Comparison of ENCODE assay signal across 27 cellular contexts in genomic region chr7:143913945-143914615, GRCh38. TPM values are rescaled to one million over a fixed set of nuclear protein-coding genes. Genes with fewer than 3 reads are reported as not detected.
"Had no signal": no experiment of that assay in that cellular context is flagged by ENCODE, and none has a peak within 500 bp of the region (broad histone marks: within the 10 kb centered on the region; RNA-seq: fewer than 3 reads in every experiment).

No MANE protein-coding gene starts in this region.

- H3K4me3 ChIP-seq: esophagus squamous epithelium, psoas muscle, spleen, suprapubic skin, thyroid gland, upper lobe of right lung, vagina had no signal

- H3K4me3 Mint-ChIP-seq: naive thymus-derived CD4-positive, alpha-beta T cell; nephron progenitor cell; stimulated activated naive B cell treated with anti-CD40 and anti-IgM and Interleukin-4, amounts not matched to agents 10 μg/mL and 1 μg/mL and 100 μg/mL, for 72 hours had no signal

- H3K9ac ChIP-seq: parathyroid adenoma had no signal

- H3K36me3 Mint-ChIP-seq: naive thymus-derived CD4-positive, alpha-beta T cell; stimulated activated naive B cell treated with anti-CD40 and anti-IgM and Interleukin-4, amounts not matched to agents 10 μg/mL and 1 μg/mL and 100 μg/mL, for 72 hours had no signal

- H3K27me3 ChIP-seq: esophagus squamous epithelium, spleen, suprapubic skin, thyroid gland, upper lobe of right lung, vagina had no signal

- DNase-seq: dermis blood vessel endothelial cell; esophagus squamous epithelium; foreskin fibroblast; left colon; mammary epithelial cell; naive thymus-derived CD4-positive, alpha-beta T cell; nephron progenitor cell; psoas muscle; retina; spleen; stimulated activated CD4-positive, alpha-beta T cell treated with anti-CD3 and anti-CD28 coated beads, Interleukin-15, amount 100 ng/mL, for 24 hours; stimulated activated CD4-positive, alpha-beta T cell treated with anti-CD3 and anti-CD28 coated beads, Interleukin-1b, Interleukin-23, amount 100 ng/mL, for 48 hours; stimulated activated CD4-positive, alpha-beta T cell treated with anti-CD3 and anti-CD28 coated beads, Interleukin-4, amount 100 ng/mL, for 24 hours; stimulated activated naive B cell treated with anti-CD40 and anti-IgM and Interleukin-4, amounts not matched to agents 10 μg/mL and 1 μg/mL and 100 μg/mL, for 72 hours; thyroid gland; upper lobe of right lung had no signal

- H3K27ac ChIP-seq: esophagus squamous epithelium, parathyroid adenoma, psoas muscle, spleen, suprapubic skin, thyroid gland, upper lobe of right lung, vagina had no signal

- H3K27ac Mint-ChIP-seq: naive thymus-derived CD4-positive, alpha-beta T cell; nephron progenitor cell; stimulated activated naive B cell treated with anti-CD40 and anti-IgM and Interleukin-4, amounts not matched to agents 10 μg/mL and 1 μg/mL and 100 μg/mL, for 72 hours had no signal

- H3K4me1 Mint-ChIP-seq: naive thymus-derived CD4-positive, alpha-beta T cell; stimulated activated naive B cell treated with anti-CD40 and anti-IgM and Interleukin-4, amounts not matched to agents 10 μg/mL and 1 μg/mL and 100 μg/mL, for 72 hours had no signal

- H3K4me1 ChIP-seq: parathyroid adenoma, psoas muscle, spleen, suprapubic skin, thyroid gland, upper lobe of right lung, vagina had no signal

- ATAC-seq: left colon; naive thymus-derived CD4-positive, alpha-beta T cell; psoas muscle; sciatic nerve; stimulated activated naive B cell treated with anti-CD40 and anti-IgM and Interleukin-4, amounts not matched to agents 10 μg/mL and 1 μg/mL and 100 μg/mL, for 72 hours; upper lobe of right lung had no signal

- H3K9me3 Mint-ChIP-seq: naive thymus-derived CD4-positive, alpha-beta T cell; stimulated activated naive B cell treated with anti-CD40 and anti-IgM and Interleukin-4, amounts not matched to agents 10 μg/mL and 1 μg/mL and 100 μg/mL, for 72 hours had no signal

- H3K9me3 ChIP-seq: esophagus squamous epithelium, psoas muscle, spleen, suprapubic skin, thyroid gland, upper lobe of right lung, vagina had no signal

- H3K36me3 ChIP-seq: esophagus squamous epithelium, spleen, suprapubic skin, thyroid gland, upper lobe of right lung, vagina had no signal

RNA-seq across cellular contexts. Expression of gene OR2F2, which starts 21.0 kb away (rescaled TPM):
- total RNA-seq: dermis blood vessel endothelial cell; epithelial cell of proximal tubule; esophagus squamous epithelium; kidney epithelial cell; left colon; lower leg skin; mesenteric fat pad; mononuclear cell; naive thymus-derived CD4-positive, alpha-beta T cell; omental fat pad; psoas muscle; sciatic nerve; skeletal muscle tissue; spleen; suprapubic skin; thyroid gland; upper lobe of right lung; vagina had no signal
- polyA plus RNA-seq: mammary epithelial cell; naive thymus-derived CD4-positive, alpha-beta T cell; psoas muscle; spleen had no signal

RNA-seq across cellular contexts. Expression of gene OR2F1, which starts 40.6 kb away (rescaled TPM):
- total RNA-seq: dermis blood vessel endothelial cell; epithelial cell of proximal tubule; esophagus squamous epithelium; left colon; lower leg skin; mammary epithelial cell; mesenteric fat pad; naive thymus-derived CD4-positive, alpha-beta T cell; omental fat pad; psoas muscle; sciatic nerve; skeletal muscle tissue; spleen; suprapubic skin; thyroid gland; upper lobe of right lung; vagina had no signal
- polyA plus RNA-seq: mammary epithelial cell; naive thymus-derived CD4-positive, alpha-beta T cell; psoas muscle; spleen had no signal
